In the genomic region with DNA sequence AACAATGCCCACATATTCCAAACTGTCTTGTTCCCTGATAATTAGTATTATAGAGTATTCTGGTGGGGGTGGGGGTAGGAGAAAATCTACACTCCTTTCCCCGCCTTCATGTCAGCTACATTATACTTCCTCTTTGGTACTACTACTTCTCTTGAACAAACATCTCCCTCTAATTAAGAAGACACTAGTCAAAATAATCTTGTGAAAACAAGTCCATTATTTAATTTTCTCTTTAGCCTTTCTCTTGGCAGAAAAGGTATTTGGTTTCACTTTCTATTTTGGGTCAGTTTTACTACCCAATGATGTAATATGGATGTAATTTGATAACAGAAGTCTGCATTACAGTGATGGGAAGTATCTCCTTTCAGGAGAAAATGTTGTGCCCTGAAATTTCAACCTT, we compare ENCODE assay signal across 10 cellular contexts. TPM values are rescaled to one million over a fixed set of nuclear protein-coding genes. Genes with fewer than 3 reads are reported as not detected.
DNase-seq lines count a peak whose midpoint lies in the region; ATAC-seq and TF ChIP-seq lines count a peak whose summit lies in the region.
"Had no signal": no experiment of that assay in that cellular context is flagged by ENCODE, and none has a peak within 500 bp of the region (broad histone marks: within the 10 kb centered on the region; RNA-seq: fewer than 3 reads in every experiment).

No MANE protein-coding gene starts in this region.

- H3K27ac Mint-ChIP-seq in natural killer cell treated with Interleukin-12 subunit alpha and Interleukin-12 subunit beta and Interleukin-15 and Interleukin-18, amount 100 ng/mL, for 72 hours, result no peak overlapping the region

- H3K9me3 ChIP-seq in Loucy (ENCODE audit: insufficient read depth, low read depth, low read length) (peaks cover 5% of the 10 kb centered on the region; the same call in 1 of the 2 replicates), adipocyte (ENCODE audit: control insufficient read depth, low read length) (peaks cover 5% of the 10 kb centered on the region)
- H3K9me3 ChIP-seq: upper lobe of left lung had no signal

- H3K4me1 Mint-ChIP-seq in natural killer cell treated with Interleukin-12 subunit alpha and Interleukin-12 subunit beta and Interleukin-15 and Interleukin-18, amount 100 ng/mL, for 72 hours (ENCODE audit: low read depth in 2 of 2), result peaks cover 0 to 4% of the 10 kb centered on the region in 2 donors

- no peaks in the 10 kb centered on the region for H4K20me1 ChIP-seq in Loucy (ENCODE audit: insufficient read depth, low read length, poor library complexity, severe bottlenecking)

- peak; percentile 68 for DNase-seq in DMS53 (lab: John Stamatoyannopoulos, UW)
- DNase-seq in adipocyte (ENCODE audit: low read depth), result peak; percentile 79
- peak; percentile 15 to 28 for DNase-seq in lung microvascular endothelial cell (ENCODE audit: low read depth in 2 of 2)
- DNase-seq in DMS 273 treated with DMSO at 0.1 percent for 48 hours (lab: John Stamatoyannopoulos, UW), result no peak
- DNase-seq in NOMO-1 treated with dmso at 0.1 percent for 144 hours (lab: John Stamatoyannopoulos, UW; ENCODE audit: unreplicated experiment), result no peak
- no peak for DNase-seq in natural killer cell treated with Interleukin-12 subunit alpha and Interleukin-12 subunit beta and Interleukin-15 and Interleukin-18, amount 100 ng/mL, for 72 hours (ENCODE audit: low spot score)
- DNase-seq: T-helper 9 cell, upper lobe of left lung had no signal

- H3K36me3 ChIP-seq in Loucy (ENCODE audit: insufficient read depth, low read length) (no peaks in the 10 kb centered on the region), adipocyte (ENCODE audit: control insufficient read depth, insufficient read depth, low read length, severe bottlenecking) (no peaks in the 10 kb centered on the region)
- H3K36me3 ChIP-seq: upper lobe of left lung had no signal

- H3K27me3 Mint-ChIP-seq in natural killer cell treated with Interleukin-12 subunit alpha and Interleukin-12 subunit beta and Interleukin-15 and Interleukin-18, amount 100 ng/mL, for 72 hours, result peaks cover 9 to 12% of the 10 kb centered on the region in 2 donors

- H3K9me2 ChIP-seq in Loucy (replicated peaks; ENCODE audit: low read depth, low read length), result no peaks in the 10 kb centered on the region

- H3F3A ChIP-seq in Loucy (ENCODE audit: low read depth), result no peaks in the 10 kb centered on the region

- peaks cover 9% of the 10 kb centered on the region for H3K36me3 Mint-ChIP-seq in natural killer cell treated with Interleukin-12 subunit alpha and Interleukin-12 subunit beta and Interleukin-15 and Interleukin-18, amount 100 ng/mL, for 72 hours

- H3K9ac ChIP-seq in Loucy (ENCODE audit: low read depth, low read length, poor library complexity, severe bottlenecking) (peak overlapping the region; percentile 58), adipocyte (ENCODE audit: low read length) (no peak overlapping the region)

- peak overlapping the region; percentile 94 for H2AFZ ChIP-seq in Loucy (ENCODE audit: low read length)

- no peak for ATAC-seq in GM18505 (IDR thresholded peaks at IDR 0.05; ENCODE audit: unreplicated experiment)
- no peak for ATAC-seq in natural killer cell treated with Interleukin-12 subunit alpha and Interleukin-12 subunit beta and Interleukin-15 and Interleukin-18, amount 100 ng/mL, for 72 hours

- no peaks in the 10 kb centered on the region for H3K79me2 ChIP-seq in Loucy (ENCODE audit: insufficient read depth, low read length)

- peak overlapping the region; percentile 75 for H3K4me2 ChIP-seq in Loucy (ENCODE audit: low read depth, low read length, poor library complexity, severe bottlenecking)

- H3K27me3 ChIP-seq in Loucy (ENCODE audit: insufficient read depth, low read length, poor library complexity, severe bottlenecking) (no peaks in the 10 kb centered on the region), adipocyte (replicated peaks; ENCODE audit: control insufficient read depth, insufficient read depth, low read length) (no peaks in the 10 kb centered on the region)
- H3K27me3 ChIP-seq: upper lobe of left lung had no signal

- peak overlapping the region; percentile 67 for H3K4me3 ChIP-seq in Loucy (ENCODE audit: low read length, poor library complexity, severe bottlenecking)
- H3K4me3 ChIP-seq in adipocyte (ENCODE audit: low read length), result peak overlapping the region; percentile 25

- H3K4me3 Mint-ChIP-seq in natural killer cell treated with Interleukin-12 subunit alpha and Interleukin-12 subunit beta and Interleukin-15 and Interleukin-18, amount 100 ng/mL, for 72 hours, result no peak overlapping the region

- peaks cover 10% of the 10 kb centered on the region for H3K9me3 Mint-ChIP-seq in natural killer cell treated with Interleukin-12 subunit alpha and Interleukin-12 subunit beta and Interleukin-15 and Interleukin-18, amount 100 ng/mL, for 72 hours

- TF ChIP-seq POLR2A in GM18505 (IDR thresholded peaks at IDR 0.05; ENCODE audit: borderline replicate concordance, extremely low read depth, insufficient read depth, insufficient read length), result no peak

- H3K4me1 ChIP-seq in Loucy (ENCODE audit: insufficient read depth, low read length, poor library complexity, severe bottlenecking), result peaks cover 11% of the 10 kb centered on the region
- H3K4me1 ChIP-seq in adipocyte (ENCODE audit: control insufficient read depth, insufficient read depth, low read length), result peaks cover 3% of the 10 kb centered on the region
- H3K4me1 ChIP-seq: upper lobe of left lung had no signal

- TF ChIP-seq CTCF in Loucy (conservative IDR thresholded peaks at IDR 0.05; ENCODE audit: low read length), result no peak

RNA-seq across cellular contexts. Expression of gene NTMT2, which starts 22.5 kb away (rescaled TPM):
- total RNA-seq in lung microvascular endothelial cell, result not detected in 2 replicates
- total RNA-seq in natural killer cell treated with Interleukin-12 subunit alpha and Interleukin-12 subunit beta and Interleukin-15 and Interleukin-18, amount 100 ng/mL, for 72 hours, result not detected
- total RNA-seq: upper lobe of left lung had no signal

Comparison
In these comparisons a context has a peak if more than half of its experiments do, and no peak if none do; other contexts are left out.
1. DNase-seq: peak in DMS53 (single experiment), adipocyte (single experiment) and lung microvascular endothelial cell (2 of 2); none in DMS 273 treated with DMSO at 0.1 percent for 48 hours (single experiment), NOMO-1 treated with dmso at 0.1 percent for 144 hours (single experiment) and natural killer cell treated with Interleukin-12 subunit alpha and Interleukin-12 subunit beta and Interleukin-15 and Interleukin-18, amount 100 ng/mL, for 72 hours (single experiment).